Comparison of ENCODE assay signal across 19 cellular contexts in the genomic region with DNA sequence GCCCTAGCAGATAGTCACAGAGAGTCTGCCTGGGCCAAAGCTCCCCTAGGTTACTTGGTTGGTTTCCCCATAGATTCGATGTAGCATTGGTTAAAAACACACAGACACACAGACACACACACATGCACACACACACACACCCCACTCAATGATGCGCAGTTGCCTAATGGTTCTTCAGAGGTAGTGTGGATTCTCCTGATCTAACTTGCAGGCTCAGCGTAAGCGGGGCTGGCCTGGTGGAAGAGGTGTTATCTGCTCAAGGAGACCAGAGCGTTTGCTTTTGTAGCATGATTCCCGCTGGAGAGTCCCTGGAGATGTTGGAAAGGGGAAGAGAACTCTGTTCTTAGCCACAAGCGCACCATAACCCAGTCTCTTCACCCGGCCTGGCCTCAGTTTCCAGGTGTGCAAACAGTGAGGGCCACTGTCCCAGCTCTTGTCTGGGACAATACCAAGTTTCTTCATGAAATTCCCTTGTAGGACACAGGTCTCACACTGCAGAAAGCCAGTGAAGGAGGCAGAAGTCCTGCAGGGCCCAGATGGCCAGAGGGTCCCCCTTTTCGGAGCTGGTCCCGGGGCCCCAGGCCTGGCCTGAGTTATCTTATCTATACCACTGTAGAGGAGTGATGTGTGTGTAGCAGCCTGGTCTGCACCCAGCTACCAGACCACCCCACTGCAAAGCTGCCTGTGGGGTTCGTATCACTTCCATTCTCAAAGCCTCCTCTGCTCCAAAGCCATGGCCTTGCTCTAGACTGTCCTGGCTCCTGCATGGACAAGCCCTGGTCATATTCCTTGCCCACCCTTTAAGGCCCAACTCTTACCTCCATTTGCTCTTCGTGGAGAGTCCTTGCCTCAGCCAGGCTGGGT. TPM values are rescaled to one million over a fixed set of nuclear protein-coding genes. Genes with fewer than 3 reads are reported as not detected.
DNase-seq lines count a peak whose midpoint lies in the region; ATAC-seq and TF ChIP-seq lines count a peak whose summit lies in the region.
"Had no signal": no experiment of that assay in that cellular context is flagged by ENCODE, and none has a peak within 500 bp of the region (broad histone marks: within the 10 kb centered on the region; RNA-seq: fewer than 3 reads in every experiment).

No MANE protein-coding gene starts in this region.

- H3K27me3 ChIP-seq in breast epithelium (no peaks in the 10 kb centered on the region), mammary epithelial cell (ENCODE audit: insufficient read depth, low read length) (no peaks in the 10 kb centered on the region), right atrium auricular region (no peaks in the 10 kb centered on the region), MM.1S (replicated peaks; ENCODE audit: insufficient read depth, low read length) (no peaks in the 10 kb centered on the region)

- in situ Hi-C loops in mammary epithelial cell (cut with MboI; ENCODE audit: low sequenced_read_pairs in 2 of 2), result no loop called here

- H3K4me3 ChIP-seq in breast epithelium (peak overlapping the region in 2 of 3 donors; percentile 17 to 54), mammary epithelial cell (replicated peaks in 1 of 3; ENCODE audit: insufficient read depth in 1 of 3, low read depth in 2 of 3, low read length in 3 of 3) (no peak overlapping the region), right atrium auricular region (peak overlapping the region; percentile 43 to 59), MM.1S (ENCODE audit: low read length) (no peak overlapping the region)

- H3F3A ChIP-seq in MM.1S (ENCODE audit: insufficient read depth, low read length), result peaks cover 3% of the 10 kb centered on the region; the same call in 1 of the 2 replicates

- ATAC-seq in GM18519 (IDR thresholded peaks at IDR 0.05; ENCODE audit: low FRiP score, unreplicated experiment), result no peak
- ATAC-seq: activated T-cell treated with anti-CD3 and anti-CD28 coated beads, Interleukin-2, amount 50 U/mL, for 4 hours; lower lobe of right lung had no signal

- H3K9me3 ChIP-seq in breast epithelium (no peaks in the 10 kb centered on the region), mammary epithelial cell (replicated peaks; ENCODE audit: insufficient read depth, low read length) (no peaks in the 10 kb centered on the region), right atrium auricular region (no peaks in the 10 kb centered on the region), MM.1S (replicated peaks; ENCODE audit: insufficient read depth, low read length) (no peaks in the 10 kb centered on the region)
- H3K9me3 ChIP-seq: lower lobe of right lung had no signal

- TF ChIP-seq CTCF in breast epithelium (IDR thresholded peaks at IDR 0.05) (no peak), mammary epithelial cell (conservative IDR thresholded peaks at IDR 0.05 in 1 of 2, IDR thresholded peaks at IDR 0.05 in 1 of 2; ENCODE audit: extremely low read depth in 1 of 2, insufficient read depth in 1 of 2, low read depth in 1 of 2, low read length in 2 of 2) (no peak), right atrium auricular region (IDR thresholded peaks at IDR 0.05) (no peak), progenitor cell of endocrine pancreas (IDR thresholded peaks at IDR 0.05; ENCODE audit: unreplicated experiment) (no peak), type B pancreatic cell (conservative IDR thresholded peaks at IDR 0.05) (no peak), MM.1S (IDR thresholded peaks at IDR 0.05; ENCODE audit: low read length) (no peak)

- no TSS peak for BruUV-seq in mammary epithelial cell (replicated peaks; lab: Mats Ljungman, UMichigan)

- CTCF ChIA-PET in mammary epithelial cell (lab: Charles Lee; ENCODE audit: low non-redundant PET), result no interaction called here

- peak overlapping the region; percentile 77 for H3K27ac Mint-ChIP-seq in progenitor cell of endocrine pancreas
- peak overlapping the region; percentile 62 for H3K27ac Mint-ChIP-seq in type B pancreatic cell
- H3K27ac Mint-ChIP-seq: activated CD4-positive, alpha-beta memory T cell treated with anti-CD3 and anti-CD28 coated beads, Interleukin-2, amount 10 ng/mL, durations not matched to agents 7 days and 5 days; activated naive CD8-positive, alpha-beta T cell treated with anti-CD3 and anti-CD28 coated beads for 36 hours had no signal

- H3K79me2 ChIP-seq in mammary epithelial cell (ENCODE audit: insufficient read depth, low read length) (no peaks in the 10 kb centered on the region), MM.1S (ENCODE audit: low read length) (no peaks in the 10 kb centered on the region)

- H3K4me1 ChIP-seq in breast epithelium (no peaks in the 10 kb centered on the region), mammary epithelial cell (ENCODE audit: insufficient read depth, low read length) (no peaks in the 10 kb centered on the region), right atrium auricular region (peaks cover 0 to 59% of the 10 kb centered on the region in 2 donors), MM.1S (ENCODE audit: low read length) (0 out of 2 replicates have a peak, but pooled peaks cover 7% of the 10 kb centered on the region)

- H3K4me2 ChIP-seq in mammary epithelial cell (ENCODE audit: insufficient read depth, low read depth, low read length) (no peak overlapping the region), MM.1S (ENCODE audit: low read depth, low read length) (no peak overlapping the region)

- H3K4me1 Mint-ChIP-seq in progenitor cell of endocrine pancreas (ENCODE audit: low read depth), result peaks cover 82% of the 10 kb centered on the region
- peaks cover 70% of the 10 kb centered on the region for H3K4me1 Mint-ChIP-seq in type B pancreatic cell (ENCODE audit: unreplicated experiment)

- H3K9ac ChIP-seq in mammary epithelial cell (ENCODE audit: insufficient read depth, low read length) (no peak overlapping the region), MM.1S (ENCODE audit: low read length) (no peak overlapping the region)

- no peaks in the 10 kb centered on the region for H3K36me3 ChIP-seq in breast epithelium
- H3K36me3 ChIP-seq in mammary epithelial cell (ENCODE audit: insufficient read depth, low read length), result no peaks in the 10 kb centered on the region
- peaks cover 9% of the 10 kb centered on the region for H3K36me3 ChIP-seq in right atrium auricular region
- no peaks in the 10 kb centered on the region for H3K36me3 ChIP-seq in MM.1S (replicated peaks; ENCODE audit: insufficient read depth, low read length)
- H3K36me3 ChIP-seq: lower lobe of right lung had no signal

- H3K27me3 Mint-ChIP-seq in progenitor cell of endocrine pancreas (peaks cover 15% of the 10 kb centered on the region), type B pancreatic cell (peaks cover 13% of the 10 kb centered on the region)
- H3K27me3 Mint-ChIP-seq: activated naive CD8-positive, alpha-beta T cell treated with anti-CD3 and anti-CD28 coated beads for 36 hours had no signal

- DNase-seq in breast epithelium (ENCODE audit: low spot score in 2 of 2) (no peak), mammary epithelial cell (no peak), right atrium auricular region (ENCODE audit: low spot score) (no peak), progenitor cell of endocrine pancreas (ENCODE audit: low spot score, unreplicated experiment) (no peak), type B pancreatic cell (ENCODE audit: extremely low spot score, unreplicated experiment) (no peak), ecto neural progenitor cell (ENCODE audit: low spot score) (no peak), MM.1S (no peak)
- DNase-seq: activated CD4-positive, alpha-beta memory T cell treated with anti-CD3 and anti-CD28 coated beads, Interleukin-2, amount 10 ng/mL, durations not matched to agents 7 days and 5 days; activated naive CD8-positive, alpha-beta T cell treated with anti-CD3 and anti-CD28 coated beads for 36 hours; activated T-cell treated with anti-CD3 and anti-CD28 coated beads, Interleukin-2, amount 50 U/mL, for 4 hours; C1 segment of cervical spinal cord; central memory CD4-positive, alpha-beta T cell; DMS153; GOT3; lower lobe of right lung; NCI-H1436 treated with DMSO at 0.1 percent for 48 hours; NCI-H226; NK-92 treated with Interleukin-12 subunit alpha and Interleukin-12 subunit beta, amount 100 ng/mL, for 24 hours had no signal

- H2AFZ ChIP-seq in mammary epithelial cell (ENCODE audit: low read depth, low read length) (no peak overlapping the region), MM.1S (ENCODE audit: low read length) (no peak overlapping the region)

- H3K4me3 Mint-ChIP-seq in progenitor cell of endocrine pancreas (ENCODE audit: low read depth) (peak overlapping the region; percentile 88), type B pancreatic cell (peak overlapping the region; percentile 92)
- H3K4me3 Mint-ChIP-seq: activated CD4-positive, alpha-beta memory T cell treated with anti-CD3 and anti-CD28 coated beads, Interleukin-2, amount 10 ng/mL, durations not matched to agents 7 days and 5 days; activated naive CD8-positive, alpha-beta T cell treated with anti-CD3 and anti-CD28 coated beads for 36 hours; activated T-cell treated with anti-CD3 and anti-CD28 coated beads, Interleukin-2, amount 50 U/mL, for 4 hours had no signal

- no peaks in the 10 kb centered on the region for H4K20me1 ChIP-seq in mammary epithelial cell (ENCODE audit: insufficient read depth, low read length)
- no peaks in the 10 kb centered on the region for H4K20me1 ChIP-seq in MM.1S (ENCODE audit: insufficient read depth, low read length)

- intact Hi-C loops in breast epithelium (cut with DNase I; ENCODE audit: low total_unique reads) (no loop called here), mammary epithelial cell (cut with micrococcal nuclease) (loop anchor here (5.0 kb wide), 1 partner anchor 199 kb away; no protein-coding TSS in a partner anchor)

- H3K36me3 Mint-ChIP-seq in progenitor cell of endocrine pancreas (ENCODE audit: insufficient read depth), result no peaks in the 10 kb centered on the region
- H3K36me3 Mint-ChIP-seq in type B pancreatic cell, result peaks cover 33% of the 10 kb centered on the region
- H3K36me3 Mint-ChIP-seq: activated naive CD8-positive, alpha-beta T cell treated with anti-CD3 and anti-CD28 coated beads for 36 hours had no signal

- H3K9me3 Mint-ChIP-seq in progenitor cell of endocrine pancreas (ENCODE audit: low read depth), result no peaks in the 10 kb centered on the region
- no peaks in the 10 kb centered on the region for H3K9me3 Mint-ChIP-seq in type B pancreatic cell
- H3K9me3 Mint-ChIP-seq: activated CD4-positive, alpha-beta memory T cell treated with anti-CD3 and anti-CD28 coated beads, Interleukin-2, amount 10 ng/mL, durations not matched to agents 7 days and 5 days; activated naive CD8-positive, alpha-beta T cell treated with anti-CD3 and anti-CD28 coated beads for 36 hours; activated T-cell treated with anti-CD3 and anti-CD28 coated beads, Interleukin-2, amount 50 U/mL, for 4 hours had no signal

- H3K27ac ChIP-seq in breast epithelium (no peak overlapping the region), mammary epithelial cell (ENCODE audit: insufficient read depth, low read depth, low read length) (no peak overlapping the region), right atrium auricular region (peak overlapping the region; percentile 32 to 44), MM.1S (ENCODE audit: low read length) (no peak overlapping the region)
- H3K27ac ChIP-seq: lower lobe of right lung had no signal

- no peak for TF ChIP-seq POLR2A in breast epithelium (IDR thresholded peaks at IDR 0.05)

- WGBS in mammary epithelial cell (ENCODE audit: low coverage, missing lambda C conversion rate), result 95% methylated on average over 6 of the region's 12 CpGs

- dilution Hi-C loops in mammary epithelial cell (cut with HindIII; ENCODE audit: low sequenced_read_pairs), result no loop called here

- no peaks in the 10 kb centered on the region for H3K9me2 ChIP-seq in MM.1S (replicated peaks; ENCODE audit: insufficient read depth, low read length)

RNA-seq across cellular contexts. Expression of gene ACKR3, which starts 3.7 kb away (rescaled TPM):
- total RNA-seq in breast epithelium (10 to 100 TPM; 15.1 to 39.4 (median 23.6) TPM), mammary epithelial cell (10 to 100 TPM in 1 of 2 donors, 1 to 10 TPM in 1; 1.8 to 79.0 TPM), right atrium auricular region (10 to 100 TPM; 49.7 to 60.5 TPM), progenitor cell of endocrine pancreas (18.8 and 23.3 TPM in 2 replicates), type B pancreatic cell (ENCODE audit: low replicate concordance) (43.6 and 44.6 TPM in 2 replicates)
- polyA plus RNA-seq in mammary epithelial cell, result 15.3 TPM
- polyA minus RNA-seq in mammary epithelial cell, result not detected

Comparison
In these comparisons a context has a peak if more than half of its experiments do, and no peak if none do; other contexts are left out.
1. H3K4me3 ChIP-seq: peak in breast epithelium (2 of 3) and right atrium auricular region (2 of 2); none in mammary epithelial cell (0 of 3) and MM.1S (single experiment).
2. H3K27ac ChIP-seq: peak in right atrium auricular region (2 of 2); none in breast epithelium (0 of 2), mammary epithelial cell (single experiment) and MM.1S (single experiment).